In the genomic region with DNA sequence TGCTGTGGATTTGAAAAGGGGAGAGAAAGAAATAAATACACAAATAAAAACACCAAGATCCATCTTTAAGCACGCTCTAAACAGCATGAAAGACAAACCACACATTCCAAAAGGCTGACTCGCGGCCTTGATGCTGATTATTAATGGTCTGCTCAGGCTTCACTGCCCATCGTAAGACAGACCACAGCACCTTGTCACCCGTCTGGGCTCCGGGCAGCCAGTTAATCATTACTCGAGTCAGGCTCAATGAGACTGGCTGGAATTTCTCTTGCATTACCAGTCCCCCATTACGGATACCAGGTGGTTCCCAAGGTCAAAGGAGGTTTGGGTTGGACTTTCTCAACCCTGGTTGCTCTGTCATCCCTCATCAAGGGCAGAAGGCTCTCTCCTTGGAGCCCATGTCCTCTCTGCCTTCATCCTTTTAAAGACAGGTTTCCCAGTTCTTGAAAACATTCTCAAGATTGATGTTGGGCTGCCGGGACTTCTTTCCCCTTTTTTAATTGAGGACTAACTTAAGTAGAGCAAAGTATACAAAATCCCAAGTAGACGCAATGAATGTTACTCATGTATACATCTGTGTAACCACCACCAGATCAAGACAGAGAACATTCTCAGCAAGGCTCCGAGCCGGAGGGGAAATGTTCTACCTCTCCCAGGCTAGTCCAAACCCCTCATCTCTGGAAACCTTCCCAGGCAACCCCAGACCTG, we compare ENCODE assay signal across 8 cellular contexts. TPM values are rescaled to one million over a fixed set of nuclear protein-coding genes. Genes with fewer than 3 reads are reported as not detected.
DNase-seq lines count a peak whose midpoint lies in the region; ATAC-seq and TF ChIP-seq lines count a peak whose summit lies in the region.

No MANE protein-coding gene starts in this region.

- no peak for TF ChIP-seq CTCF in GM20000 (IDR thresholded peaks at IDR 0.05; ENCODE audit: extremely low read depth, missing control alignments)

- intact Hi-C loops in right cardiac atrium (cut with DNase I) = loop anchor here in 3 of 4 donors (5.0 to 10.0 kb wide), 6 partner anchors 108 to 238 kb away; no protein-coding TSS in a partner anchor

- peak overlapping the region; percentile 63 for H3K4me3 ChIP-seq in right cardiac atrium (ENCODE audit: low read length)

- H3K36me3 Mint-ChIP-seq in T-helper 17 cell (ENCODE audit: low read depth) = peaks cover 5% of the 10 kb centered on the region
- H3K36me3 Mint-ChIP-seq in stimulated activated memory B cell treated with anti-CD40 and anti-IgM and Interleukin-4, amounts not matched to agents 10 μg/mL and 1 μg/mL and 100 μg/mL, for 72 hours = peaks cover 69% of the 10 kb centered on the region

- H3K27me3 Mint-ChIP-seq in T-helper 17 cell = no peaks in the 10 kb centered on the region
- H3K27me3 Mint-ChIP-seq in stimulated activated memory B cell treated with anti-CD40 and anti-IgM and Interleukin-4, amounts not matched to agents 10 μg/mL and 1 μg/mL and 100 μg/mL, for 72 hours = no peaks in the 10 kb centered on the region

- no peaks in the 10 kb centered on the region for H3K27me3 ChIP-seq in right cardiac atrium (ENCODE audit: control insufficient read depth, insufficient read depth)

- H3K4me3 Mint-ChIP-seq in T-helper 17 cell = peak overlapping the region; percentile 96
- no peak overlapping the region for H3K4me3 Mint-ChIP-seq in stimulated activated memory B cell treated with anti-CD40 and anti-IgM and Interleukin-4, amounts not matched to agents 10 μg/mL and 1 μg/mL and 100 μg/mL, for 72 hours

- H3K4me1 ChIP-seq in right cardiac atrium (ENCODE audit: control insufficient read depth, insufficient read depth, low read length) = peaks cover 38% of the 10 kb centered on the region

- DNase-seq in H4 (ENCODE audit: low spot score) (peak; percentile 89), T-helper 17 cell (no peak), right cardiac atrium (peak in 2 of 3 donors; percentile 4 to 23), pons (ENCODE audit: low spot score) (no peak), GM20000 (ENCODE audit: low spot score) (no peak)
- DNase-seq in central memory CD4-positive, alpha-beta T cell = no peak

- peak overlapping the region; percentile 98 for H3K27ac Mint-ChIP-seq in T-helper 17 cell
- peak overlapping the region; percentile 15 for H3K27ac Mint-ChIP-seq in stimulated activated memory B cell treated with anti-CD40 and anti-IgM and Interleukin-4, amounts not matched to agents 10 μg/mL and 1 μg/mL and 100 μg/mL, for 72 hours

- 24% methylated on average over 12 of the region's 12 CpGs for WGBS in right cardiac atrium

- peak overlapping the region; percentile 78 for H3K27ac ChIP-seq in right cardiac atrium (ENCODE audit: low read length)

- H3K9me3 ChIP-seq in T-helper 17 cell (ENCODE audit: control insufficient read depth, low read length, poor library complexity, severe bottlenecking) = no peaks in the 10 kb centered on the region
- no peaks in the 10 kb centered on the region for H3K9me3 ChIP-seq in right cardiac atrium (ENCODE audit: control insufficient read depth, low read length)

- no peak for ATAC-seq in T-helper 17 cell
- no peak for ATAC-seq in right cardiac atrium
- no peak for ATAC-seq in stimulated activated memory B cell treated with anti-CD40 and anti-IgM and Interleukin-4, amounts not matched to agents 10 μg/mL and 1 μg/mL and 100 μg/mL, for 72 hours
- ATAC-seq in HG03175 (IDR thresholded peaks at IDR 0.05; ENCODE audit: unreplicated experiment) = no peak

- no peaks in the 10 kb centered on the region for H3K9me3 Mint-ChIP-seq in stimulated activated memory B cell treated with anti-CD40 and anti-IgM and Interleukin-4, amounts not matched to agents 10 μg/mL and 1 μg/mL and 100 μg/mL, for 72 hours

- H3K4me1 Mint-ChIP-seq in T-helper 17 cell = peaks cover 82% of the 10 kb centered on the region
- peaks cover 98% of the 10 kb centered on the region for H3K4me1 Mint-ChIP-seq in stimulated activated memory B cell treated with anti-CD40 and anti-IgM and Interleukin-4, amounts not matched to agents 10 μg/mL and 1 μg/mL and 100 μg/mL, for 72 hours

RNA-seq across cellular contexts. Expression of gene SMAD7, which starts 8.1 kb away (rescaled TPM):
- total RNA-seq in H4 (2014; rRNA removed; shearing (Covaris generic)) = 6.9 and 10.1 TPM in 2 replicates
- total RNA-seq in T-helper 17 cell = 100 to 1,000 TPM; 161 to 181 TPM
- 10 to 100 TPM; 66.3 to 97.6 (median 94.3) TPM for total RNA-seq in right cardiac atrium
- polyA plus RNA-seq in right cardiac atrium = 34.8 TPM

Comparison
In these comparisons a context has a peak if more than half of its experiments do, and no peak if none do; other contexts are left out.
1. DNase-seq: peak in H4 (single experiment) and right cardiac atrium (2 of 3); none in T-helper 17 cell (0 of 3), pons (single experiment), central memory CD4-positive, alpha-beta T cell (single experiment) and GM20000 (single experiment).